Comparison of ENCODE assay signal across 8 cellular contexts in the genomic region with DNA sequence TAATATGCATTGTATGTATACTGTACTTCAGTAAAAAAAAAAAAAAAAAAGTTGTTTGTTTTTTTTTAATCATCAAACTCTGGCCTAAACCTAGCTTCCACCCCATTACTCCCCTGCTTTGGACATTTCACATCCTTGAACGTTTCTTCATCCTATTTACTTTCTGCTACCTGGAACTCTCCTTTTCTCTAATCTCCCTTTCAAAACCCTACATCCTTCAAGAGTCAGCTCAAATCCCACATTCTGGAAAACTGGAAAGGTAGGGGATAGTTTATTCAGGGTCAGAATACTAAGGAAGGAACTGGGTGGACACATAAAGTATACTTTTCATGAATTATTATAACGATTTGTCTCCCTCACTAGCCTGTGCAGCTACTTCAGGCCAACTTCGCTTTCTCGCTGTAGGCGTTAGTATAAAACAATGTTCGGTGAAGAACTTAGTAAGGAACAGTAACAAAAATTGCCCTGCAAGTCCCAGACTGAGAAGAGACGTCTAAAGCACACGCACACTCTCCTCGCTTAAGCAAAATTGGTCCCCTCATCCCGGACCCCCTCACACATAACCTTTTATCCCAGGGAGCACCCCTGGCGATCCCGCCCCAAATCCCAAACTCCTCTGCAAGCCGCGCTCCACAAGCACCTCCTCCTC. TPM values are rescaled to one million over a fixed set of nuclear protein-coding genes. Genes with fewer than 3 reads are reported as not detected.
A peak's percentile ranks its signal among the peaks of the same experiment; 100 is the strongest.
DNase-seq lines count a peak whose midpoint lies in the region; ATAC-seq lines count a peak whose summit lies in the region.

No MANE protein-coding gene starts in this region.

- intact Hi-C loops in activated CD4-positive, alpha-beta memory T cell treated with anti-CD3 and anti-CD28 coated beads for 36 hours (cut with micrococcal nuclease) = loop anchor here (2.0 kb wide), 1 partner anchor 159 kb away; the partner anchor contains the start of gene DYNLRB1
- intact Hi-C loops in aorta (cut with DNase I) = no loop called here

- DNase-seq in NOMO-1 (lab: John Stamatoyannopoulos, UW; ENCODE audit: unreplicated experiment in 2 of 2) (peak; percentile 26 to 67), NOMO-1 treated with dmso at 0.1 percent for 144 hours (lab: John Stamatoyannopoulos, UW; ENCODE audit: unreplicated experiment) (no peak), aorta (no peak), NCI-H1417 (lab: John Stamatoyannopoulos, UW) (no peak)
- DNase-seq in activated CD4-positive, alpha-beta memory T cell treated with anti-CD3 and anti-CD28 coated beads for 36 hours = no peak
- DNase-seq in stimulated activated naive CD8-positive, alpha-beta T cell treated with anti-CD3 and anti-CD28 coated beads, Interleukin-15, amount 100 ng/mL, for 72 hours = no peak

- no peak for ATAC-seq in stimulated activated naive CD8-positive, alpha-beta T cell treated with anti-CD3 and anti-CD28 coated beads, Interleukin-15, amount 100 ng/mL, for 72 hours
- no peak for ATAC-seq in HG02870 (IDR thresholded peaks at IDR 0.05; ENCODE audit: unreplicated experiment)
- ATAC-seq in aorta (ENCODE audit: low FRiP score) = no peak

- no peaks in the 10 kb centered on the region for H3K36me3 ChIP-seq in aorta (ENCODE audit: control insufficient read depth in 1 of 2, insufficient read depth in 2 of 2, low read length in 1 of 2)

- 1% methylated on average over 14 of the region's 14 CpGs for WGBS in aorta, 2 donors

- H3K9me3 ChIP-seq in iPS-18c (ENCODE audit: control insufficient read depth, insufficient read depth, low read length) (no peaks in the 10 kb centered on the region), aorta (ENCODE audit: control insufficient read depth, low read length) (no peaks in the 10 kb centered on the region)

- H3K4me1 ChIP-seq in aorta (ENCODE audit: control insufficient read depth in 1 of 2, insufficient read depth in 2 of 2, low read length in 2 of 2) = no peaks in the 10 kb centered on the region

- CTCF ChIA-PET in activated CD4-positive, alpha-beta memory T cell treated with anti-CD3 and anti-CD28 coated beads for 36 hours (lab: Charles Lee) = interaction anchor here (1.3 kb wide), 2 partner anchors 30 to 138 kb away, joined by 3 read pairs; no protein-coding TSS in a partner anchor

- H3K9me3 Mint-ChIP-seq in activated CD4-positive, alpha-beta memory T cell treated with anti-CD3 and anti-CD28 coated beads for 36 hours = no peaks in the 10 kb centered on the region
- H3K9me3 Mint-ChIP-seq in stimulated activated naive CD8-positive, alpha-beta T cell treated with anti-CD3 and anti-CD28 coated beads, Interleukin-15, amount 100 ng/mL, for 72 hours = no peaks in the 10 kb centered on the region

- no peak overlapping the region for H3K27ac ChIP-seq in aorta (ENCODE audit: low read depth in 1 of 2, low read length in 2 of 2)

- peak overlapping the region; percentile 93 for H3K27ac Mint-ChIP-seq in activated CD4-positive, alpha-beta memory T cell treated with anti-CD3 and anti-CD28 coated beads for 36 hours
- H3K27ac Mint-ChIP-seq in stimulated activated naive CD8-positive, alpha-beta T cell treated with anti-CD3 and anti-CD28 coated beads, Interleukin-15, amount 100 ng/mL, for 72 hours = peak overlapping the region; percentile 87 to 93

- H3K4me3 Mint-ChIP-seq in activated CD4-positive, alpha-beta memory T cell treated with anti-CD3 and anti-CD28 coated beads for 36 hours = peak overlapping the region; percentile 94
- H3K4me3 Mint-ChIP-seq in stimulated activated naive CD8-positive, alpha-beta T cell treated with anti-CD3 and anti-CD28 coated beads, Interleukin-15, amount 100 ng/mL, for 72 hours = peak overlapping the region; percentile 93

- POLR2A ChIA-PET in activated CD4-positive, alpha-beta memory T cell treated with anti-CD3 and anti-CD28 coated beads for 36 hours (lab: Charles Lee) = interaction anchor here (0.6 to 1.3 kb wide), 4 partner anchors 32 to 313 kb away, joined by 3 to 6 read pairs (median 4); partner anchors contain the start of genes ITCH and MAP1LC3A

- H3K36me3 Mint-ChIP-seq in activated CD4-positive, alpha-beta memory T cell treated with anti-CD3 and anti-CD28 coated beads for 36 hours = peaks cover 3% of the 10 kb centered on the region

- no peaks in the 10 kb centered on the region for H3K27me3 ChIP-seq in aorta (ENCODE audit: control insufficient read depth in 1 of 2, insufficient read depth in 2 of 2, low read length in 1 of 2)

- H3K27me3 Mint-ChIP-seq in activated CD4-positive, alpha-beta memory T cell treated with anti-CD3 and anti-CD28 coated beads for 36 hours = no peaks in the 10 kb centered on the region
- no peaks in the 10 kb centered on the region for H3K27me3 Mint-ChIP-seq in stimulated activated naive CD8-positive, alpha-beta T cell treated with anti-CD3 and anti-CD28 coated beads, Interleukin-15, amount 100 ng/mL, for 72 hours

- H3K4me3 ChIP-seq in iPS-18c (ENCODE audit: insufficient read depth, low read depth, low read length) (peak overlapping the region; percentile 91), aorta (ENCODE audit: low read length in 2 of 2) (peak overlapping the region in 1 of 2 donors; percentile 98)

- H3K4me1 Mint-ChIP-seq in activated CD4-positive, alpha-beta memory T cell treated with anti-CD3 and anti-CD28 coated beads for 36 hours (ENCODE audit: low read depth) = peaks cover 28% of the 10 kb centered on the region
- H3K4me1 Mint-ChIP-seq in stimulated activated naive CD8-positive, alpha-beta T cell treated with anti-CD3 and anti-CD28 coated beads, Interleukin-15, amount 100 ng/mL, for 72 hours = peaks cover 32% of the 10 kb centered on the region

RNA-seq across cellular contexts. Expression of gene PIGU, which starts 0.8 kb away (rescaled TPM):
- total RNA-seq in activated CD4-positive, alpha-beta memory T cell treated with anti-CD3 and anti-CD28 coated beads for 36 hours = 10 to 100 TPM; 19.0 to 21.3 TPM
- total RNA-seq in aorta = 10 to 100 TPM; 10.1 to 11.0 TPM
- polyA plus RNA-seq in aorta = 10 to 100 TPM in 1 of 2 donors, 1 to 10 TPM in 1; 6.5 to 17.3 TPM

RNA-seq across cellular contexts. Expression of gene TP53INP2, which starts 28.0 kb away (rescaled TPM):
- total RNA-seq in activated CD4-positive, alpha-beta memory T cell treated with anti-CD3 and anti-CD28 coated beads for 36 hours = 1 to 10 TPM; 2.3 to 2.5 TPM
- 10 to 100 TPM; 12.9 to 29.7 TPM for total RNA-seq in aorta
- 10 to 100 TPM; 11.3 to 28.3 TPM for polyA plus RNA-seq in aorta

Comparison
In these comparisons a context has a peak if more than half of its experiments do, and no peak if none do; other contexts are left out.
1. DNase-seq: peak in NOMO-1 (2 of 2); none in NOMO-1 treated with dmso at 0.1 percent for 144 hours (single experiment), activated CD4-positive, alpha-beta memory T cell treated with anti-CD3 and anti-CD28 coated beads for 36 hours (single experiment), stimulated activated naive CD8-positive, alpha-beta T cell treated with anti-CD3 and anti-CD28 coated beads, Interleukin-15, amount 100 ng/mL, for 72 hours (0 of 2), aorta (0 of 2) and NCI-H1417 (0 of 3).
2. RNA of gene TP53INP2, which starts 28.0 kb away (total RNA-seq): 12.9 to 29.7 TPM in aorta; 2.3 to 2.5 TPM in activated CD4-positive, alpha-beta memory T cell treated with anti-CD3 and anti-CD28 coated beads for 36 hours; every median in the first group is over 4 times any median in the second.